ENCODE assay signal across 15 cellular contexts in the genomic region with DNA sequence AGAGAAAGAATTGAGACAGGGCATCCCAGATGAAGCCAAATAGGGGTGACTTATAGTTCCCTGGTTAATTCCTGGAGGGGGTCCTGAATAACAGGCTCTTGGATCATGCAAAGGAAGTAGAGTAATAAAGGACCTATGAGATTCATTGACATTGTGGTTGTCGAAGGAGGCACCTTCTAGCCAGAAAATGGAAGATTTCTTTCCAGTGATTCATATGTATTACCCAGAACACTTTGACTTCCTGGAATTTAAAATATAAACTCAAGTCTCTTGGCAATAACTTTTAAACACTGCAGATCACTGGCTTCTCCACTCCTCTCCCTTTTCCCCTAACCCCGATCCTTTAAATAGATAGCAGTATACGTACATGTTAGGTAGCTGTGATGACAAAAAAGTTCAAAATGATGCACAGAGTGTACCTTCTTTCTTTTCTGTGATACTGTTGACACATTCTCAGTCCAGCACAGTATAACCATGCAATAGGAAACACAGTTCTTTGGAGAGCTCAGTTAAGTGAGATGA.
A peak's percentile ranks its signal among the peaks of the same experiment; 100 is the strongest.
DNase-seq lines count a peak whose midpoint lies in the region; ATAC-seq and TF ChIP-seq lines count a peak whose summit lies in the region.
"Had no signal": no experiment of that assay in that cellular context is flagged by ENCODE, and none has a peak within 500 bp of the region (broad histone marks: within the 10 kb centered on the region; RNA-seq: fewer than 3 reads in every experiment).

No MANE protein-coding gene starts in this region.

- peak overlapping the region; percentile 94 for H3K27ac ChIP-seq in ACC112 (ENCODE audit: low read depth, low read length)
- H3K27ac ChIP-seq in mesendoderm (ENCODE audit: low read depth, low read length): no peak overlapping the region
- H3K27ac ChIP-seq: BLaER1 treated with 17β-estradiol and CSF1 and Interleukin-3, amounts not matched to agents 10 nM and 100 nM had no signal

- H3K36me3 ChIP-seq in ACC112 (ENCODE audit: insufficient read depth, low read length) (no peaks in the 10 kb centered on the region), mesendoderm (ENCODE audit: control insufficient read depth, insufficient read depth, low read length) (no peaks in the 10 kb centered on the region)
- H3K36me3 ChIP-seq: BLaER1 treated with 17β-estradiol and CSF1 and Interleukin-3, amounts not matched to agents 10 nM and 100 nM had no signal

- no peak overlapping the region for H3K18ac ChIP-seq in mesendoderm (ENCODE audit: low read length)

- DNase-seq in HS-5 (ENCODE audit: low read depth): peak; percentile 76
- peak; percentile 93 for DNase-seq in choroid plexus epithelial cell (ENCODE audit: low read depth)
- DNase-seq in mesendoderm: no peak
- no peak for DNase-seq in Calu3
- no peak for DNase-seq in cerebellar cortex (ENCODE audit: low spot score)
- DNase-seq in activated CD8-positive, alpha-beta T cell treated with anti-CD3 and anti-CD28 coated beads for 36 hours: no peak
- DNase-seq in D341Med (ENCODE audit: low spot score): no peak
- DNase-seq: activated CD4-positive, alpha-beta T cell treated with anti-CD3 and anti-CD28 coated beads for 4 hours; H7; left colon; NCI-H446 treated with DMSO at 0.1 percent for 48 hours; right cardiac atrium had no signal

- no peak overlapping the region for H3K23ac ChIP-seq in mesendoderm (ENCODE audit: low read length)

- H3K79me1 ChIP-seq in mesendoderm (ENCODE audit: low read length): no peaks in the 10 kb centered on the region

- H3K4me3 ChIP-seq in ACC112 (ENCODE audit: low read depth, low read length): peak overlapping the region; percentile 39; the same call in 1 of the 2 replicates
- no peak overlapping the region for H3K4me3 ChIP-seq in choroid plexus epithelial cell (ENCODE audit: low read depth, low read length)
- H3K4me3 ChIP-seq in mesendoderm (ENCODE audit: low read length): no peak overlapping the region
- H3K4me3 ChIP-seq: BLaER1 treated with 17β-estradiol and CSF1 and Interleukin-3, amounts not matched to agents 10 nM and 100 nM had no signal

- H3K79me2 ChIP-seq in ACC112 (ENCODE audit: control insufficient read depth, insufficient read depth, low read length, unreplicated experiment): peaks cover 63% of the 10 kb centered on the region
- no peaks in the 10 kb centered on the region for H3K79me2 ChIP-seq in mesendoderm (ENCODE audit: control insufficient read depth, insufficient read depth, low read length)

- POLR2A ChIA-PET in activated CD8-positive, alpha-beta T cell treated with anti-CD3 and anti-CD28 coated beads for 36 hours (lab: Charles Lee): no interaction called here

- H3K4me1 ChIP-seq in ACC112 (ENCODE audit: control insufficient read depth, insufficient read depth, low read length, unreplicated experiment) (peaks cover 42% of the 10 kb centered on the region), mesendoderm (ENCODE audit: control insufficient read depth, low read depth, low read length) (peaks cover 4% of the 10 kb centered on the region)
- H3K4me1 ChIP-seq: BLaER1 treated with 17β-estradiol and CSF1 and Interleukin-3, amounts not matched to agents 10 nM and 100 nM had no signal

- H2BK5ac ChIP-seq in mesendoderm (ENCODE audit: low read length): no peak overlapping the region

- no peaks in the 10 kb centered on the region for H3K27me3 Mint-ChIP-seq in Calu3 (ENCODE audit: unreplicated experiment)
- H3K27me3 Mint-ChIP-seq in activated CD8-positive, alpha-beta T cell treated with anti-CD3 and anti-CD28 coated beads for 36 hours: no peaks in the 10 kb centered on the region

- H2AK5ac ChIP-seq in mesendoderm (ENCODE audit: low read length): no peak overlapping the region

- TF ChIP-seq CTCF in choroid plexus epithelial cell (conservative IDR thresholded peaks at IDR 0.05; ENCODE audit: low read depth, low read length) (no peak), Calu3 (IDR thresholded peaks at IDR 0.05; ENCODE audit: unreplicated experiment) (no peak)
- TF ChIP-seq CTCF in activated CD8-positive, alpha-beta T cell treated with anti-CD3 and anti-CD28 coated beads for 36 hours (IDR thresholded peaks at IDR 0.05): no peak

- H3K4me1 Mint-ChIP-seq in Calu3 (ENCODE audit: low read depth, unreplicated experiment): peaks cover 7% of the 10 kb centered on the region
- no peaks in the 10 kb centered on the region for H3K4me1 Mint-ChIP-seq in activated CD8-positive, alpha-beta T cell treated with anti-CD3 and anti-CD28 coated beads for 36 hours (ENCODE audit: low read depth)

- no peak overlapping the region for H2BK15ac ChIP-seq in mesendoderm (replicated peaks; ENCODE audit: low read depth)

- no TSS peak for BruUV-seq in Calu3 (replicated peaks; lab: Mats Ljungman, UMichigan)

- no peak overlapping the region for H4K5ac ChIP-seq in mesendoderm (ENCODE audit: low read length)

- peak overlapping the region; percentile 4 for H2AFZ ChIP-seq in ACC112 (ENCODE audit: low read length, unreplicated experiment)

- H3K9ac ChIP-seq in mesendoderm (ENCODE audit: low read length): no peak overlapping the region
- H3K9ac ChIP-seq: BLaER1 treated with 17β-estradiol and CSF1 and Interleukin-3, amounts not matched to agents 10 nM and 100 nM had no signal

- no peak overlapping the region for H3K4me3 Mint-ChIP-seq in Calu3 (ENCODE audit: low read depth, unreplicated experiment)
- no peak overlapping the region for H3K4me3 Mint-ChIP-seq in activated CD8-positive, alpha-beta T cell treated with anti-CD3 and anti-CD28 coated beads for 36 hours

- CTCF ChIA-PET in Calu3 (lab: Charles Lee): no interaction called here
- CTCF ChIA-PET in activated CD8-positive, alpha-beta T cell treated with anti-CD3 and anti-CD28 coated beads for 36 hours (lab: Charles Lee): no interaction called here

- no peaks in the 10 kb centered on the region for H3K36me3 Mint-ChIP-seq in Calu3 (ENCODE audit: insufficient read depth, unreplicated experiment)
- H3K36me3 Mint-ChIP-seq in activated CD8-positive, alpha-beta T cell treated with anti-CD3 and anti-CD28 coated beads for 36 hours (ENCODE audit: low read depth): no peaks in the 10 kb centered on the region
- H3K36me3 Mint-ChIP-seq: activated naive CD4-positive, alpha-beta T cell treated with anti-CD3 and anti-CD28 coated beads, Interleukin-2, amount 50 U/mL, for 72 hours had no signal

- H3K27ac Mint-ChIP-seq in Calu3 (ENCODE audit: unreplicated experiment): no peak overlapping the region
- no peak overlapping the region for H3K27ac Mint-ChIP-seq in activated CD8-positive, alpha-beta T cell treated with anti-CD3 and anti-CD28 coated beads for 36 hours

- H3K4me2 ChIP-seq in mesendoderm (ENCODE audit: low read length): no peak overlapping the region
- H3K4me2 ChIP-seq: BLaER1 treated with 17β-estradiol and CSF1 and Interleukin-3, amounts not matched to agents 10 nM and 100 nM had no signal

- peak overlapping the region; percentile 27 for H3K56ac ChIP-seq in mesendoderm (ENCODE audit: low read length)

- intact Hi-C loops in Calu3 (cut with micrococcal nuclease; ENCODE audit: unreplicated experiment): no loop called here
- intact Hi-C loops in activated CD8-positive, alpha-beta T cell treated with anti-CD3 and anti-CD28 coated beads for 36 hours (cut with micrococcal nuclease): no loop called here

- no peak overlapping the region for H2BK120ac ChIP-seq in mesendoderm (ENCODE audit: low read depth, low read length)

- H3K9me3 Mint-ChIP-seq in Calu3 (ENCODE audit: low read depth, unreplicated experiment): no peaks in the 10 kb centered on the region
- no peaks in the 10 kb centered on the region for H3K9me3 Mint-ChIP-seq in activated CD8-positive, alpha-beta T cell treated with anti-CD3 and anti-CD28 coated beads for 36 hours
- H3K9me3 Mint-ChIP-seq: activated naive CD4-positive, alpha-beta T cell treated with anti-CD3 and anti-CD28 coated beads, Interleukin-2, amount 50 U/mL, for 72 hours had no signal

- H4K8ac ChIP-seq in mesendoderm (ENCODE audit: low read depth, low read length): no peak overlapping the region

- no CpG with 5 or more reads among the region's 3 CpGs for WGBS in mesendoderm (ENCODE audit: extremely low coverage, insufficient coverage, low lambda C conversion rate)

- ATAC-seq in activated CD8-positive, alpha-beta T cell treated with anti-CD3 and anti-CD28 coated beads for 36 hours: no peak
- ATAC-seq: left colon had no signal

- H3K4ac ChIP-seq in mesendoderm (ENCODE audit: low read depth, low read length): no peak overlapping the region

- no peaks in the 10 kb centered on the region for H3K27me3 ChIP-seq in ACC112 (ENCODE audit: insufficient read depth, low read length)
- no peaks in the 10 kb centered on the region for H3K27me3 ChIP-seq in mesendoderm (ENCODE audit: insufficient read depth, low read length, poor library complexity)
- H3K27me3 ChIP-seq: BLaER1 treated with 17β-estradiol and CSF1 and Interleukin-3, amounts not matched to agents 10 nM and 100 nM had no signal

Comparison
In these comparisons a context has a peak if more than half of its experiments do, and no peak if none do; other contexts are left out.
1. DNase-seq: peak in HS-5 (single experiment) and choroid plexus epithelial cell (single experiment); none in mesendoderm (single experiment), Calu3 (single experiment), cerebellar cortex (single experiment), activated CD8-positive, alpha-beta T cell treated with anti-CD3 and anti-CD28 coated beads for 36 hours (single experiment) and D341Med (single experiment).